1 cellular context compared by ENCODE assay signal in the genomic region with DNA sequence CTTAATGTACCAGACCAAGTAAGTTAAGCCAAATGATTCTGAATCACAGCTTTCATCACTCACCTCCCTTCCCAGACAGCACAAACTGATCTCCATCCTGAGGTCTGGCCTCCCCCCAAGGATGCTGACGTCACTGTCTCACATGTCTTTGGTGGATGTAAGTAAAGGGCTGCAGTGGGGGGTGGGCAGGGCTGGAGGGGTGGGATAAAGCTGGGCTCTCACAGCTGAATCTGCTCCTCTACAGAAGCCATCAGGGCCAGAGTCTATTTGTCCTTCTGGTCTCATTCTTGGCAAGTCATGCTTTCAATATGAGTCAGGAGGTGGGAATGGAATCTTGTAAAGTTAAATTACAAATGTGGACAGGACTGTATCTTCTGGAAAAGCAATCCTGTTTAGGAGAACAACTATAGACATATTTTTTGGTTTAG.
TF ChIP-seq lines count a peak whose summit lies in the region.

No MANE protein-coding gene starts in this region.

TF ChIP-seq in SK-N-SH, 30 proteins besides CTCF, POLR2A, EP300 and RAD21 (continued from another document):
- peak; percentile 48; the same call in 1 of the 2 replicates for TF ChIP-seq POLR2AphosphoS5 (IDR thresholded peaks at IDR 0.05; ENCODE audit: low read depth, low read length)
- no peak for TF ChIP-seq SMC3 (IDR thresholded peaks at IDR 0.05; ENCODE audit: low read depth, low read length)
- TF ChIP-seq YY1 (IDR thresholded peaks at IDR 0.05; ENCODE audit: low read depth): peak; percentile 19; the same call in 1 of the 2 replicates
- no peak for TF ChIP-seq RXRA (IDR thresholded peaks at IDR 0.05; ENCODE audit: borderline replicate concordance, low read depth)
- no peak for TF ChIP-seq NRF1 (IDR thresholded peaks at IDR 0.05; ENCODE audit: low read depth, low read length)
- no peak for TF ChIP-seq EZH2phosphoT487 (IDR thresholded peaks at IDR 0.05; ENCODE audit: borderline replicate concordance, low read depth)
- TF ChIP-seq, protein P1, sequence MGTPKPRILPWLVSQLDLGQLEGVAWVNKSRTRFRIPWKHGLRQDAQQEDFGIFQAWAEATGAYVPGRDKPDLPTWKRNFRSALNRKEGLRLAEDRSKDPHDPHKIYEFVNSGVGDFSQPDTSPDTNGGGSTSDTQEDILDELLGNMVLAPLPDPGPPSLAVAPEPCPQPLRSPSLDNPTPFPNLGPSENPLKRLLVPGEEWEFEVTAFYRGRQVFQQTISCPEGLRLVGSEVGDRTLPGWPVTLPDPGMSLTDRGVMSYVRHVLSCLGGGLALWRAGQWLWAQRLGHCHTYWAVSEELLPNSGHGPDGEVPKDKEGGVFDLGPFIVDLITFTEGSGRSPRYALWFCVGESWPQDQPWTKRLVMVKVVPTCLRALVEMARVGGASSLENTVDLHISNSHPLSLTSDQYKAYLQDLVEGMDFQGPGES (IDR thresholded peaks at IDR 0.05; ENCODE audit: low read depth, low read length): no peak
- peak; percentile 79 for TF ChIP-seq TCF12 (IDR thresholded peaks at IDR 0.05)
- no peak for TF ChIP-seq RFX5 (IDR thresholded peaks at IDR 0.05; ENCODE audit: low read length)
- TF ChIP-seq, protein P2, sequence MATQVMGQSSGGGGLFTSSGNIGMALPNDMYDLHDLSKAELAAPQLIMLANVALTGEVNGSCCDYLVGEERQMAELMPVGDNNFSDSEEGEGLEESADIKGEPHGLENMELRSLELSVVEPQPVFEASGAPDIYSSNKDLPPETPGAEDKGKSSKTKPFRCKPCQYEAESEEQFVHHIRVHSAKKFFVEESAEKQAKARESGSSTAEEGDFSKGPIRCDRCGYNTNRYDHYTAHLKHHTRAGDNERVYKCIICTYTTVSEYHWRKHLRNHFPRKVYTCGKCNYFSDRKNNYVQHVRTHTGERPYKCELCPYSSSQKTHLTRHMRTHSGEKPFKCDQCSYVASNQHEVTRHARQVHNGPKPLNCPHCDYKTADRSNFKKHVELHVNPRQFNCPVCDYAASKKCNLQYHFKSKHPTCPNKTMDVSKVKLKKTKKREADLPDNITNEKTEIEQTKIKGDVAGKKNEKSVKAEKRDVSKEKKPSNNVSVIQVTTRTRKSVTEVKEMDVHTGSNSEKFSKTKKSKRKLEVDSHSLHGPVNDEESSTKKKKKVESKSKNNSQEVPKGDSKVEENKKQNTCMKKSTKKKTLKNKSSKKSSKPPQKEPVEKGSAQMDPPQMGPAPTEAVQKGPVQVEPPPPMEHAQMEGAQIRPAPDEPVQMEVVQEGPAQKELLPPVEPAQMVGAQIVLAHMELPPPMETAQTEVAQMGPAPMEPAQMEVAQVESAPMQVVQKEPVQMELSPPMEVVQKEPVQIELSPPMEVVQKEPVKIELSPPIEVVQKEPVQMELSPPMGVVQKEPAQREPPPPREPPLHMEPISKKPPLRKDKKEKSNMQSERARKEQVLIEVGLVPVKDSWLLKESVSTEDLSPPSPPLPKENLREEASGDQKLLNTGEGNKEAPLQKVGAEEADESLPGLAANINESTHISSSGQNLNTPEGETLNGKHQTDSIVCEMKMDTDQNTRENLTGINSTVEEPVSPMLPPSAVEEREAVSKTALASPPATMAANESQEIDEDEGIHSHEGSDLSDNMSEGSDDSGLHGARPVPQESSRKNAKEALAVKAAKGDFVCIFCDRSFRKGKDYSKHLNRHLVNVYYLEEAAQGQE (IDR thresholded peaks at IDR 0.05; ENCODE audit: low read depth, low read length): peak; percentile 40; the same call in 1 of the 2 replicates
- TF ChIP-seq, protein P3, sequence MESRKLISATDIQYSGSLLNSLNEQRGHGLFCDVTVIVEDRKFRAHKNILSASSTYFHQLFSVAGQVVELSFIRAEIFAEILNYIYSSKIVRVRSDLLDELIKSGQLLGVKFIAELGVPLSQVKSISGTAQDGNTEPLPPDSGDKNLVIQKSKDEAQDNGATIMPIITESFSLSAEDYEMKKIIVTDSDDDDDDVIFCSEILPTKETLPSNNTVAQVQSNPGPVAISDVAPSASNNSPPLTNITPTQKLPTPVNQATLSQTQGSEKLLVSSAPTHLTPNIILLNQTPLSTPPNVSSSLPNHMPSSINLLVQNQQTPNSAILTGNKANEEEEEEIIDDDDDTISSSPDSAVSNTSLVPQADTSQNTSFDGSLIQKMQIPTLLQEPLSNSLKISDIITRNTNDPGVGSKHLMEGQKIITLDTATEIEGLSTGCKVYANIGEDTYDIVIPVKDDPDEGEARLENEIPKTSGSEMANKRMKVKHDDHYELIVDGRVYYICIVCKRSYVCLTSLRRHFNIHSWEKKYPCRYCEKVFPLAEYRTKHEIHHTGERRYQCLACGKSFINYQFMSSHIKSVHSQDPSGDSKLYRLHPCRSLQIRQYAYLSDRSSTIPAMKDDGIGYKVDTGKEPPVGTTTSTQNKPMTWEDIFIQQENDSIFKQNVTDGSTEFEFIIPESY (IDR thresholded peaks at IDR 0.05; ENCODE audit: borderline replicate concordance, low read depth): no peak
- no peak for TF ChIP-seq SIN3A (IDR thresholded peaks at IDR 0.05; ENCODE audit: borderline replicate concordance, low read depth, low read length)
- TF ChIP-seq TAF1 (IDR thresholded peaks at IDR 0.05; ENCODE audit: borderline replicate concordance, low read depth, low read length): no peak
- TF ChIP-seq, protein P4, sequence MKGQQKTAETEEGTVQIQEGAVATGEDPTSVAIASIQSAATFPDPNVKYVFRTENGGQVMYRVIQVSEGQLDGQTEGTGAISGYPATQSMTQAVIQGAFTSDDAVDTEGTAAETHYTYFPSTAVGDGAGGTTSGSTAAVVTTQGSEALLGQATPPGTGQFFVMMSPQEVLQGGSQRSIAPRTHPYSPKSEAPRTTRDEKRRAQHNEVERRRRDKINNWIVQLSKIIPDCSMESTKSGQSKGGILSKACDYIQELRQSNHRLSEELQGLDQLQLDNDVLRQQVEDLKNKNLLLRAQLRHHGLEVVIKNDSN (IDR thresholded peaks at IDR 0.05; ENCODE audit: borderline replicate concordance, low read depth): no peak; the same call in 1 of the 2 replicates
